ENCODE assay signal across 10 cellular contexts in genomic region chr3:3998140-3998977, GRCh38.
A peak's percentile ranks its signal among the peaks of the same experiment; 100 is the strongest.
DNase-seq lines count a peak whose midpoint lies in the region; ATAC-seq and TF ChIP-seq lines count a peak whose summit lies in the region.
"Had no signal": no experiment of that assay in that cellular context is flagged by ENCODE, and none has a peak within 500 bp of the region (broad histone marks: within the 10 kb centered on the region; RNA-seq: fewer than 3 reads in every experiment).

No MANE protein-coding gene starts in this region.

- H3K4me3 Mint-ChIP-seq in HFFc6 (no peak overlapping the region), WTC11 (no peak overlapping the region)

- POLR2A ChIA-PET in WTC11 (lab: Charles Lee) = no interaction called here

- DNase-seq in Ammon's horn (ENCODE audit: low spot score) (peak; percentile 38), HFFc6 (no peak), NAMALWA (ENCODE audit: low spot score) (peak; percentile 81), WTC11 (ENCODE audit: low spot score) (peak; percentile 19), islet precursor cell (peak; percentile 74), OCI-M2 (lab: John Stamatoyannopoulos, UW; ENCODE audit: unreplicated experiment) (no peak), ascending aorta (ENCODE audit: low spot score in 2 of 2) (no peak)
- DNase-seq: IMR-90 had no signal

- no peak overlapping the region for H3K4me3 ChIP-seq in ascending aorta
- H3K4me3 ChIP-seq: thoracic aorta had no signal

- no peak overlapping the region for H3K27ac Mint-ChIP-seq in HFFc6
- no peak overlapping the region for H3K27ac Mint-ChIP-seq in WTC11

- H3K27me3 ChIP-seq in ascending aorta = no peaks in the 10 kb centered on the region

- H3K9me3 ChIP-seq in ascending aorta = peaks cover 0 to 6% of the 10 kb centered on the region in 2 donors
- H3K9me3 ChIP-seq: thoracic aorta had no signal

- no peaks in the 10 kb centered on the region for H3K36me3 Mint-ChIP-seq in HFFc6 (ENCODE audit: low read depth)
- H3K36me3 Mint-ChIP-seq in WTC11 = peaks cover 7% of the 10 kb centered on the region

- TF ChIP-seq CTCF in GM12874 (IDR thresholded peaks at IDR 0.05; ENCODE audit: insufficient read depth, low read depth, low read length) (peak; percentile 58), HFFc6 (IDR thresholded peaks at IDR 0.05) (peak; percentile 65), WTC11 (IDR thresholded peaks at IDR 0.05) (peak; percentile 61), ascending aorta (IDR thresholded peaks at IDR 0.05) (peak in 1 of 3 experiments; percentile 31)

- no peaks in the 10 kb centered on the region for H3K4me1 ChIP-seq in ascending aorta

- H3K9me3 Mint-ChIP-seq in HFFc6 (peaks cover 66% of the 10 kb centered on the region), WTC11 (peaks cover 37% of the 10 kb centered on the region)

- no peaks in the 10 kb centered on the region for H3K36me3 ChIP-seq in ascending aorta
- H3K36me3 ChIP-seq: thoracic aorta had no signal

- ATAC-seq in WTC11 = peak; percentile 76

- no peaks in the 10 kb centered on the region for H3K27me3 Mint-ChIP-seq in HFFc6 (ENCODE audit: insufficient read depth)
- no peaks in the 10 kb centered on the region for H3K27me3 Mint-ChIP-seq in WTC11 (ENCODE audit: low read depth)

- H3K27ac ChIP-seq in ascending aorta = no peak overlapping the region
- H3K27ac ChIP-seq: thoracic aorta had no signal

- H3K4me1 Mint-ChIP-seq in HFFc6 (ENCODE audit: low read depth) = no peaks in the 10 kb centered on the region
- no peaks in the 10 kb centered on the region for H3K4me1 Mint-ChIP-seq in WTC11

- intact Hi-C loops in ascending aorta (cut with DNase I) = no loop called here

- CTCF ChIA-PET in WTC11 (lab: Charles Lee) = interaction anchor here (0.6 to 2.2 kb wide), 36 partner anchors 9 to 880 kb away, joined by 3 to 20 read pairs (median 4); no protein-coding TSS in a partner anchor

TF ChIP-seq in WTC11, 78 proteins besides CTCF, POLR2A, EP300 and RAD21:
- no peak for TF ChIP-seq ZBTB21 (CRISPR knock-in tag; IDR thresholded peaks at IDR 0.05; ENCODE audit: borderline replicate concordance)
- TF ChIP-seq GTF2I (CRISPR knock-in tag; conservative IDR thresholded peaks at IDR 0.05) = peak; percentile 65; the same call in 1 of the 2 replicates

Comparison
In these comparisons a context has a peak if more than half of its experiments do, and no peak if none do; other contexts are left out.
1. DNase-seq: peak in Ammon's horn (single experiment), NAMALWA (single experiment), WTC11 (single experiment) and islet precursor cell (single experiment); none in HFFc6 (single experiment), OCI-M2 (single experiment) and ascending aorta (0 of 2).